ENCODE assay signal across 8 cellular contexts in genomic region chr4:3955361-3956164, GRCh38.
DNase-seq lines count a peak whose midpoint lies in the region; ATAC-seq, FAIRE-seq and TF ChIP-seq lines count a peak whose summit lies in the region.
"Not testable (repeated sequence)": the region's sequence is repeated elsewhere in the genome, so short reads cannot be mapped to it uniquely, and the experiment has no call there.

No MANE protein-coding gene starts in this region.

- H3K27ac ChIP-seq in angular gyrus (ENCODE audit: low read depth, low read length) (peak overlapping the region; percentile 55), psoas muscle (peak overlapping the region; percentile 86)

- intact Hi-C loops in left ventricle myocardium superior (cut with micrococcal nuclease); psoas muscle (cut with DNase I): not testable (repeated sequence)

- not testable (repeated sequence) for H3K36me3 ChIP-seq in psoas muscle (ENCODE audit: insufficient read depth in 1 of 2, low read depth in 1 of 2)

- H3K4me3 Mint-ChIP-seq in T-helper 1 cell treated with Interleukin-12 subunit alpha and Interleukin-12 subunit beta and Interleukin-4 antibody, amounts not matched to agents 30 μg/mL and 1 μg/mL, for 36 hours = peak overlapping the region; percentile 81

- 0 to 1% (median 0%) methylated on average over 49 to 56 of the region's 56 CpGs for WGBS in psoas muscle, 3 donors

- ATAC-seq in HG02884 (IDR thresholded peaks at IDR 0.05; ENCODE audit: unreplicated experiment) (peak; percentile 98), left ventricle myocardium superior (peak; percentile 100), psoas muscle (peak; percentile 100)

- H3K9me3 Mint-ChIP-seq in T-helper 1 cell treated with Interleukin-12 subunit alpha and Interleukin-12 subunit beta and Interleukin-4 antibody, amounts not matched to agents 30 μg/mL and 1 μg/mL, for 36 hours = not testable (repeated sequence)

- peaks cover 11% of the 10 kb centered on the region for H3K4me1 Mint-ChIP-seq in T-helper 1 cell treated with Interleukin-12 subunit alpha and Interleukin-12 subunit beta and Interleukin-4 antibody, amounts not matched to agents 30 μg/mL and 1 μg/mL, for 36 hours (ENCODE audit: low read depth)

- H3K27me3 Mint-ChIP-seq in T-helper 1 cell treated with Interleukin-12 subunit alpha and Interleukin-12 subunit beta and Interleukin-4 antibody, amounts not matched to agents 30 μg/mL and 1 μg/mL, for 36 hours (ENCODE audit: low read depth) = not testable (repeated sequence)

- not testable (repeated sequence) for H3K27me3 ChIP-seq in psoas muscle (ENCODE audit: insufficient read depth in 3 of 3, low read length in 2 of 3)

- not testable (repeated sequence) for H3K9me3 ChIP-seq in psoas muscle

- not testable (repeated sequence) for H3K36me3 Mint-ChIP-seq in T-helper 1 cell treated with Interleukin-12 subunit alpha and Interleukin-12 subunit beta and Interleukin-4 antibody, amounts not matched to agents 30 μg/mL and 1 μg/mL, for 36 hours (ENCODE audit: low read depth)

- H3K27ac Mint-ChIP-seq in T-helper 1 cell treated with Interleukin-12 subunit alpha and Interleukin-12 subunit beta and Interleukin-4 antibody, amounts not matched to agents 30 μg/mL and 1 μg/mL, for 36 hours = peak overlapping the region; percentile 94

- in situ Hi-C loops in GM13977 (cut with MboI; ENCODE audit: low pct_unique_long_range_greater_than_20kb, low sequenced_read_pairs, unreplicated experiment) = not testable (repeated sequence)

- not testable (repeated sequence) for H3K4me1 ChIP-seq in psoas muscle

- not testable (repeated sequence) for FAIRE-seq in urothelium cell line (lab: Jason Lieb, UNC)

- DNase-seq in GM13977 (ENCODE audit: low spot score) (peak; percentile 89), NCI-H146 treated with DMSO at 0.1 percent for 48 hours (lab: John Stamatoyannopoulos, UW; ENCODE audit: unreplicated experiment) (peak; percentile 94), left ventricle myocardium superior (peak; percentile 100), psoas muscle (peak; percentile 99), urothelium cell line (ENCODE audit: low spot score) (peak; percentile 84)

- peak; percentile 10 for TF ChIP-seq CTCF in GM13977 (IDR thresholded peaks at IDR 0.05; ENCODE audit: extremely low read depth, insufficient read depth, missing control alignments)
- not testable (repeated sequence) for TF ChIP-seq CTCF in psoas muscle (IDR thresholded peaks at IDR 0.05)

- peak overlapping the region; percentile 79 for H3K4me3 ChIP-seq in psoas muscle

Comparison
In these comparisons a context has a peak if more than half of its experiments do, and no peak if none do; other contexts are left out.
1. Peak in every context shown above with its lines: DNase-seq, ATAC-seq, H3K4me3 ChIP-seq and H3K27ac ChIP-seq.